16 cellular contexts compared by ENCODE assay signal in genomic region chr10:82091413-82091812, GRCh38.
DNase-seq lines count a peak whose midpoint lies in the region; ATAC-seq and TF ChIP-seq lines count a peak whose summit lies in the region.
"Had no signal": no experiment of that assay in that cellular context is flagged by ENCODE, and none has a peak within 500 bp of the region (broad histone marks: within the 10 kb centered on the region; RNA-seq: fewer than 3 reads in every experiment).

No MANE protein-coding gene starts in this region.

- H3K4me1 ChIP-seq in SJCRH30 (peaks cover 3% of the 10 kb centered on the region; the same call in 1 of the 2 replicates), mucosa of descending colon (ENCODE audit: low read depth) (no peaks in the 10 kb centered on the region)
- H3K4me1 ChIP-seq: BE2C had no signal

- no peaks in the 10 kb centered on the region for H3K27me3 ChIP-seq in SJCRH30
- H3K27me3 ChIP-seq: BE2C had no signal

- no peak overlapping the region for H3K27ac ChIP-seq in SJCRH30

- H3K9me3 ChIP-seq in SJCRH30 (replicated peaks) = no peaks in the 10 kb centered on the region
- no peaks in the 10 kb centered on the region for H3K9me3 ChIP-seq in mucosa of descending colon
- H3K9me3 ChIP-seq: BE2C had no signal

- H3K36me3 ChIP-seq in SJCRH30 (no peaks in the 10 kb centered on the region), mucosa of descending colon (ENCODE audit: low read depth) (no peaks in the 10 kb centered on the region)
- H3K36me3 ChIP-seq: BE2C had no signal

- TF ChIP-seq CTCF in mucosa of descending colon (IDR thresholded peaks at IDR 0.05) = no peak

- ATAC-seq in mucosa of descending colon = no peak

- DNase-seq in NCI-H2171 (lab: John Stamatoyannopoulos, UW) (peak; percentile 24), NCI-H446 (lab: John Stamatoyannopoulos, UW) (peak; percentile 43 to 63), SJCRH30 (peak; percentile 1 to 5), pons (ENCODE audit: low spot score) (peak; percentile 9), GM19238 (ENCODE audit: insufficient read length, low spot score) (no peak), mucosa of descending colon (no peak)
- DNase-seq: ACHN; BE2C; C1 segment of cervical spinal cord; CD4-positive, CD25-positive, alpha-beta regulatory T cell; CD8-positive, alpha-beta memory T cell; COR-L47; DMS 273 treated with DMSO at 0.1 percent for 48 hours; DMS79; GDM1; H9 had no signal

- intact Hi-C loops in mucosa of descending colon (cut with DNase I, micrococcal nuclease) = no loop called here

- H3K4me3 ChIP-seq in SJCRH30 (no peak overlapping the region), mucosa of descending colon (no peak overlapping the region)

Comparison
In these comparisons a context has a peak if more than half of its experiments do, and no peak if none do; other contexts are left out.
1. DNase-seq: peak in NCI-H2171 (single experiment), NCI-H446 (2 of 2), SJCRH30 (2 of 2) and pons (single experiment); none in GM19238 (single experiment) and mucosa of descending colon (0 of 3).